1 cellular context compared by ENCODE assay signal in the genomic region with DNA sequence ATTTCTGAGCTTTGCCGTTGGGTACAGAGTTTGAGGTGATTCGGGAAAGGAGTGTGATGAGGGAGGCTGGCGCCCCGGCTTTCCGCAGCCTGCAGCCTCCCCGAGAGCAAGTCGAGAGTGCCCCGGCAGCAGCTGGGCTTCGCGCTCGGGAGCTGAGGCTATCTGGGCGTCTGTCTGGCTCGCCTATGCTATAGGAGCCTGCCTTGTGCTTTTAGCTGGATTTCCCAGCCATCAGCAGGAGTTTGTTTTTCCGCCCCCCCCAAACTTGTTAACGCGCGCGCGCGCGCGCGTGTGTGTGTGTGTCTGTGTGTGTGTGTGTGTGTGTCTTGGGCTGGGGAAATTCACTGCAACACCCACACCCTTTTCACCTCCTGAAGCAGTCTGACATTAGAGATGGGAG.
TF ChIP-seq lines count a peak whose summit lies in the region.

No MANE protein-coding gene starts in this region.

TF ChIP-seq in HEK293, 187 proteins besides CTCF, POLR2A, EP300 and RAD21 (continued from another document):
- TF ChIP-seq, protein P1, sequence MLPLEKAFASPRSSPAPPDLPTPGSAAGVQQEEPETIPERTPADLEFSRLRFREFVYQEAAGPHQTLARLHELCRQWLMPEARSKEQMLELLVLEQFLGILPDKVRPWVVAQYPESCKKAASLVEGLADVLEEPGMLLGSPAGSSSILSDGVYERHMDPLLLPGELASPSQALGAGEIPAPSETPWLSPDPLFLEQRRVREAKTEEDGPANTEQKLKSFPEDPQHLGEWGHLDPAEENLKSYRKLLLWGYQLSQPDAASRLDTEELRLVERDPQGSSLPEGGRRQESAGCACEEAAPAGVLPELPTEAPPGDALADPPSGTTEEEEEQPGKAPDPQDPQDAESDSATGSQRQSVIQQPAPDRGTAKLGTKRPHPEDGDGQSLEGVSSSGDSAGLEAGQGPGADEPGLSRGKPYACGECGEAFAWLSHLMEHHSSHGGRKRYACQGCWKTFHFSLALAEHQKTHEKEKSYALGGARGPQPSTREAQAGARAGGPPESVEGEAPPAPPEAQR (tag by site-specific recombination; IDR thresholded peaks at IDR 0.05), result no peak
- TF ChIP-seq SP3 (tag by site-specific recombination; IDR thresholded peaks at IDR 0.05), result no peak
- TF ChIP-seq, protein P2, sequence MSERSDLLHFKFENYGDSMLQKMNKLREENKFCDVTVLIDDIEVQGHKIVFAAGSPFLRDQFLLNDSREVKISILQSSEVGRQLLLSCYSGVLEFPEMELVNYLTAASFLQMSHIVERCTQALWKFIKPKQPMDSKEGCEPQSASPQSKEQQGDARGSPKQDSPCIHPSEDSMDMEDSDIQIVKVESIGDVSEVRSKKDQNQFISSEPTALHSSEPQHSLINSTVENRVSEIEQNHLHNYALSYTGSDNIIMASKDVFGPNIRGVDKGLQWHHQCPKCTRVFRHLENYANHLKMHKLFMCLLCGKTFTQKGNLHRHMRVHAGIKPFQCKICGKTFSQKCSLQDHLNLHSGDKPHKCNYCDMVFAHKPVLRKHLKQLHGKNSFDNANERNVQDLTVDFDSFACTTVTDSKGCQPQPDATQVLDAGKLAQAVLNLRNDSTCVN (tag by site-specific recombination; optimal IDR thresholded peaks at IDR 0.05), result peak; percentile 40
- no peak for TF ChIP-seq OVOL3 (tag by site-specific recombination; IDR thresholded peaks at IDR 0.05)
- no peak for TF ChIP-seq ZNF426 (tag by site-specific recombination; IDR thresholded peaks at IDR 0.05)
- TF ChIP-seq ZNF16 (tag by site-specific recombination; IDR thresholded peaks at IDR 0.05; ENCODE audit: low read depth), result no peak
